Comparison of ENCODE assay signal across 1 cellular context in genomic region chr5:9690751-9691150, GRCh38.
TF ChIP-seq lines count a peak whose summit lies in the region.

No MANE protein-coding gene starts in this region.

TF ChIP-seq in GM23338, 12 proteins besides CTCF, POLR2A, EP300 and RAD21 (continued from another document):
- TF ChIP-seq REST (IDR thresholded peaks at IDR 0.05; ENCODE audit: unreplicated experiment) (no peak), EZH2phosphoT487 (IDR thresholded peaks at IDR 0.05; ENCODE audit: unreplicated experiment) (no peak), EZH2 (IDR thresholded peaks at IDR 0.05; ENCODE audit: low read depth, unreplicated experiment) (no peak), CREB1 (CRISPR knock-in tag; IDR thresholded peaks at IDR 0.05; ENCODE audit: low read depth) (no peak), NANOG (IDR thresholded peaks at IDR 0.05; ENCODE audit: borderline replicate concordance) (no peak), ZNF331 (CRISPR knock-in tag; IDR thresholded peaks at IDR 0.05; ENCODE audit: low read depth) (no peak)
